In genomic region chr6:43293698-43294097, GRCh38 we compare ENCODE assay signal across 29 cellular contexts. TPM values are rescaled to one million over a fixed set of nuclear protein-coding genes. Genes with fewer than 3 reads are reported as not detected.
DNase-seq lines count a peak whose midpoint lies in the region; ATAC-seq, FAIRE-seq and TF ChIP-seq lines count a peak whose summit lies in the region.
"Had no signal": no experiment of that assay in that cellular context is flagged by ENCODE, and none has a peak within 500 bp of the region (broad histone marks: within the 10 kb centered on the region; RNA-seq: fewer than 3 reads in every experiment).

No MANE protein-coding gene starts in this region.

- H3K79me2 ChIP-seq in H1 (ENCODE audit: control insufficient read depth in 1 of 2, insufficient read depth in 2 of 2, low read length in 2 of 2) (no peaks in the 10 kb centered on the region), trophoblast cell (ENCODE audit: control insufficient read depth, insufficient read depth, low read length, poor library complexity) (no peaks in the 10 kb centered on the region)

- H4K20me1 ChIP-seq in IMR-90 (ENCODE audit: insufficient read depth, low read length) (no peaks in the 10 kb centered on the region), H1 (replicated peaks in 1 of 2; ENCODE audit: control insufficient read depth in 1 of 2, insufficient read depth in 2 of 2, low read length in 2 of 2) (peaks cover 0 to 8% of the 10 kb centered on the region in 2 experiments)
- H4K20me1 ChIP-seq: BLaER1 had no signal

- TF ChIP-seq CTCF in HEK293 (tag by site-specific recombination; IDR thresholded peaks at IDR 0.05) (no peak), IMR-90 (conservative IDR thresholded peaks at IDR 0.05; ENCODE audit: low read depth, low read length) (no peak), H1 (IDR thresholded peaks at IDR 0.05; ENCODE audit: control extremely low read depth in 1 of 3, insufficient read depth in 1 of 3, low read depth in 1 of 3, low read length in 3 of 3) (no peak)

- H3K18ac ChIP-seq in IMR-90 (ENCODE audit: low read depth, low read length) (no peak overlapping the region), H1 (ENCODE audit: extremely low read depth, low read length) (no peak overlapping the region), trophoblast cell (ENCODE audit: low read length) (no peak overlapping the region)

- no peak overlapping the region for H2BK20ac ChIP-seq in IMR-90 (ENCODE audit: low read depth, low read length)
- no peak overlapping the region for H2BK20ac ChIP-seq in H1 (ENCODE audit: low read length)

- H2BK5ac ChIP-seq in IMR-90 (ENCODE audit: low read depth, low read length, poor library complexity, severe bottlenecking) (peak overlapping the region; percentile 62), H1 (ENCODE audit: low read depth, low read length) (no peak overlapping the region), trophoblast cell (ENCODE audit: low read depth, low read length, poor library complexity) (no peak overlapping the region)

- H2BK120ac ChIP-seq in IMR-90 (ENCODE audit: low read depth, low read length) (no peak overlapping the region), H1 (replicated peaks; ENCODE audit: low read depth, low read length) (no peak overlapping the region), trophoblast cell (ENCODE audit: insufficient read depth, low read length, poor library complexity) (no peak overlapping the region)

- DNase-seq in IMR-90 (no peak), H1 (ENCODE audit: low read depth in 1 of 2, low spot score in 2 of 2) (no peak), trophoblast cell (no peak)
- DNase-seq in stimulated activated CD4-positive, alpha-beta T cell treated with anti-CD3 and anti-CD28 coated beads, Interleukin-12 subunit alpha, Interleukin-12 subunit beta, amount 100 ng/mL, for 4 hours, result no peak
- DNase-seq: 8988T; ACHN; BE2C; C1 segment of cervical spinal cord; CD4-positive, alpha-beta memory T cell; CD4-positive, CD25-positive, alpha-beta regulatory T cell; CD8-positive, alpha-beta memory T cell; COR-L47; DMS 273 treated with DMSO at 0.1 percent for 48 hours; DMS153; DMS79 treated with DMSO at 0.1 percent for 48 hours; GF-D8 had no signal

- H4K8ac ChIP-seq in IMR-90 (ENCODE audit: low read depth in 2 of 2, low read length in 2 of 2), result no peak overlapping the region
- H4K8ac ChIP-seq in H1 (ENCODE audit: extremely low read depth, insufficient read depth, low read length), result no peak overlapping the region
- no peak overlapping the region for H4K8ac ChIP-seq in trophoblast cell (ENCODE audit: low read depth, low read length)

- H3K27ac ChIP-seq in HEK293 (ENCODE audit: extremely low read depth, low read depth, low read length), result no peak overlapping the region
- H3K27ac ChIP-seq in IMR-90 (ENCODE audit: insufficient read depth, low read length), result no peak overlapping the region
- no peak overlapping the region for H3K27ac ChIP-seq in H1 (ENCODE audit: low read depth, low read length)
- no peak overlapping the region for H3K27ac ChIP-seq in trophoblast cell (ENCODE audit: low read depth, low read length)
- H3K27ac ChIP-seq: BLaER1 had no signal

- CTCF ChIA-PET in HEK293 (lab: Yijun Ruan, JAX) (no interaction called here), IMR-90 (lab: Yijun Ruan, JAX) (no interaction called here), H1 (lab: Charles Lee; ENCODE audit: partially characterized antibody) (interaction anchor here (0.6 kb wide), 1 partner anchor 742 kb away, joined by 5 read pairs; no protein-coding TSS in a partner anchor)

- no peaks in the 10 kb centered on the region for H3K36me3 ChIP-seq in HEK293 (ENCODE audit: control insufficient read depth in 2 of 2, insufficient read depth in 1 of 2, low read length in 2 of 2)
- no peaks in the 10 kb centered on the region for H3K36me3 ChIP-seq in IMR-90 (ENCODE audit: control insufficient read depth, insufficient read depth, low read length)
- H3K36me3 ChIP-seq in H1 (ENCODE audit: control insufficient read depth in 2 of 4, insufficient read depth in 4 of 4, low read length in 3 of 4), result no peaks in the 10 kb centered on the region; a peak in 1 of 8 replicates
- no peaks in the 10 kb centered on the region for H3K36me3 ChIP-seq in trophoblast cell (ENCODE audit: control insufficient read depth in 1 of 2, insufficient read depth in 2 of 2, low read length in 2 of 2)
- H3K36me3 ChIP-seq: BE2C, BLaER1 had no signal

- dilution Hi-C loops in IMR-90 (cut with HindIII; ENCODE audit: low sequenced_read_pairs, unreplicated experiment), result no loop called here

- H3K9ac ChIP-seq in IMR-90 (ENCODE audit: low read depth, low read length), result no peak overlapping the region
- no peak overlapping the region for H3K9ac ChIP-seq in H1 (replicated peaks in 1 of 4; ENCODE audit: extremely low read depth in 1 of 4, low read depth in 3 of 4, low read length in 3 of 4)
- no peak overlapping the region for H3K9ac ChIP-seq in trophoblast cell (ENCODE audit: low read length)
- H3K9ac ChIP-seq: BLaER1 had no signal

- FAIRE-seq in H1 (lab: Jason Lieb, UNC), result no peak
- FAIRE-seq: A204.1, G401.6, GM12892, GM18507, GM19239 had no signal

- H3K4ac ChIP-seq in IMR-90 (ENCODE audit: low read depth, low read length), result no peak overlapping the region
- H3K4ac ChIP-seq in H1 (replicated peaks; ENCODE audit: insufficient read length, low read depth, low read length), result no peak overlapping the region
- H3K4ac ChIP-seq in trophoblast cell (ENCODE audit: low read depth, low read length), result no peak overlapping the region

- H2AK5ac ChIP-seq in IMR-90 (ENCODE audit: low read depth, low read length), result no peak overlapping the region
- peak overlapping the region; percentile 56; the same call in 1 of the 2 replicates for H2AK5ac ChIP-seq in H1 (ENCODE audit: low read depth, low read length)
- H2AK5ac ChIP-seq in trophoblast cell (ENCODE audit: low read length), result no peak overlapping the region

- H2AFZ ChIP-seq in IMR-90 (replicated peaks; ENCODE audit: low read length, poor library complexity) (no peak overlapping the region), H1 (ENCODE audit: low read length) (no peak overlapping the region), trophoblast cell (ENCODE audit: insufficient read depth, low read length, poor library complexity) (no peak overlapping the region)

- H3K14ac ChIP-seq in IMR-90 (replicated peaks; ENCODE audit: low read depth, low read length) (no peak overlapping the region), H1 (ENCODE audit: insufficient read length) (no peak overlapping the region), trophoblast cell (ENCODE audit: low read length) (no peak overlapping the region)

- H2BK15ac ChIP-seq in IMR-90 (ENCODE audit: low read depth, low read length), result no peak overlapping the region
- no peak overlapping the region for H2BK15ac ChIP-seq in H1 (ENCODE audit: low read length)

- no peaks in the 10 kb centered on the region for H3K9me1 ChIP-seq in IMR-90 (ENCODE audit: insufficient read depth, low read length)

- in situ Hi-C loops in IMR-90 (cut with MboI; ENCODE audit: low sequenced_read_pairs), result no loop called here

- ATAC-seq in IMR-90 (ENCODE audit: low read depth), result no peak
- no peak for ATAC-seq in GM21367 (IDR thresholded peaks at IDR 0.05; ENCODE audit: unreplicated experiment)
- no peak for ATAC-seq in GM19023 (IDR thresholded peaks at IDR 0.05; ENCODE audit: unreplicated experiment)
- ATAC-seq: GM12878 had no signal

- no TSS peak for BruUV-seq in IMR-90 (replicated peaks; lab: Mats Ljungman, UMichigan)

- H3K79me1 ChIP-seq in IMR-90 (ENCODE audit: low read depth in 1 of 2, low read length in 2 of 2), result no peaks in the 10 kb centered on the region
- no peaks in the 10 kb centered on the region for H3K79me1 ChIP-seq in H1 (ENCODE audit: low read depth, low read length)
- H3K79me1 ChIP-seq in trophoblast cell (ENCODE audit: low read length), result no peaks in the 10 kb centered on the region

- no peaks in the 10 kb centered on the region for H3K4me1 ChIP-seq in HEK293 (ENCODE audit: control insufficient read depth, insufficient read depth, low read length)
- no peaks in the 10 kb centered on the region for H3K4me1 ChIP-seq in IMR-90 (ENCODE audit: control insufficient read depth, insufficient read depth, low read length)
- H3K4me1 ChIP-seq in H1 (replicated peaks in 1 of 4; ENCODE audit: control insufficient read depth in 3 of 4, insufficient read depth in 4 of 4, low read length in 3 of 4), result no peaks in the 10 kb centered on the region
- H3K4me1 ChIP-seq in trophoblast cell (ENCODE audit: control insufficient read depth in 1 of 2, insufficient read depth in 2 of 2, low read length in 2 of 2), result no peaks in the 10 kb centered on the region
- H3K4me1 ChIP-seq: BE2C had no signal

- WGBS in IMR-90 (ENCODE audit: extremely low coverage in 2 of 2, insufficient read length in 1 of 2), 2 experiments, result 73% methylated on average over 2 of the region's 3 CpGs; no CpG with 5 or more reads in 1 of the 2 experiments
- WGBS in H1 (ENCODE audit: extremely low coverage in 1 of 2, insufficient coverage in 1 of 2, insufficient read length in 1 of 2, insufficient replicate concordance in 2 of 2, low coverage in 1 of 2, low lambda C conversion rate in 2 of 2, missing lambda C conversion rate in 1 of 2), 2 experiments, result 89% methylated on average over 3 of the region's 3 CpGs; no CpG with 5 or more reads in 1 of the 2 experiments
- 100% methylated on average over 1 of the region's 3 CpGs for WGBS in trophoblast cell (ENCODE audit: extremely low coverage, insufficient coverage, insufficient read length)

- no peak overlapping the region for H3K23ac ChIP-seq in IMR-90 (ENCODE audit: low read depth, low read length)
- no peak overlapping the region for H3K23ac ChIP-seq in H1 (ENCODE audit: insufficient read length)
- H3K23ac ChIP-seq in trophoblast cell (ENCODE audit: low read length), result peak overlapping the region; percentile 76

- intact Hi-C loops in IMR-90 (cut with micrococcal nuclease), result no loop called here

- H3K23me2 ChIP-seq in H1 (ENCODE audit: low read depth, low read length), result peaks cover 12% of the 10 kb centered on the region; the same call in 1 of the 2 replicates

- TF ChIP-seq EP300 in H1 (IDR thresholded peaks at IDR 0.05; ENCODE audit: borderline replicate concordance in 1 of 2, low read depth in 2 of 2, low read length in 2 of 2), result no peak

- H3K9me3 ChIP-seq in HEK293 (ENCODE audit: control insufficient read depth, insufficient read depth, low read depth, low read length) (no peaks in the 10 kb centered on the region), IMR-90 (ENCODE audit: control insufficient read depth, insufficient read depth, low read length) (no peaks in the 10 kb centered on the region), H1 (ENCODE audit: insufficient read depth in 2 of 2, low read depth in 1 of 2, low read length in 1 of 2) (no peaks in the 10 kb centered on the region), trophoblast cell (ENCODE audit: insufficient read depth, low read depth, low read length) (peaks cover 7% of the 10 kb centered on the region)
- H3K9me3 ChIP-seq: BE2C, BLaER1 had no signal

- H3K4me3 ChIP-seq in HEK293 (ENCODE audit: low read depth, low read length), result no peak overlapping the region
- H3K4me3 ChIP-seq in IMR-90 (ENCODE audit: insufficient read depth, low read depth, low read length), result no peak overlapping the region
- no peak overlapping the region for H3K4me3 ChIP-seq in H1 (ENCODE audit: extremely low read depth in 1 of 4, insufficient read depth in 2 of 4, low read depth in 3 of 4, low read length in 4 of 4)
- H3K4me3 ChIP-seq in trophoblast cell (ENCODE audit: low read depth, low read length), result peak overlapping the region; percentile 1
- H3K4me3 ChIP-seq: BLaER1, GM12878 had no signal

- no peak overlapping the region for H3K4me2 ChIP-seq in IMR-90 (ENCODE audit: low read depth, low read length)
- H3K4me2 ChIP-seq in H1 (ENCODE audit: insufficient read depth in 1 of 2, low read depth in 2 of 2, low read length in 2 of 2), result no peak overlapping the region
- H3K4me2 ChIP-seq in trophoblast cell (ENCODE audit: low read length), result no peak overlapping the region
- H3K4me2 ChIP-seq: BLaER1 had no signal

- H3K56ac ChIP-seq in IMR-90 (ENCODE audit: extremely low read depth, insufficient read depth, low read length) (no peak overlapping the region), H1 (replicated peaks; ENCODE audit: insufficient read length, low read depth, low read length) (peak overlapping the region; percentile 99)

- H4K12ac ChIP-seq in trophoblast cell (ENCODE audit: low read depth, low read length), result no peak overlapping the region

- H4K5ac ChIP-seq in IMR-90 (ENCODE audit: low read depth, low read length) (no peak overlapping the region), H1 (ENCODE audit: insufficient read length, low read depth, low read length) (no peak overlapping the region)

- TF ChIP-seq RAD21 in IMR-90 (IDR thresholded peaks at IDR 0.05; ENCODE audit: low read length) (no peak), H1 (IDR thresholded peaks at IDR 0.05 in 1 of 2, conservative IDR thresholded peaks at IDR 0.05 in 1 of 2; ENCODE audit: low read depth in 2 of 2, low read length in 2 of 2) (no peak)

- no peak overlapping the region for H2BK12ac ChIP-seq in H1 (ENCODE audit: low read depth, low read length)
- no peak overlapping the region for H2BK12ac ChIP-seq in trophoblast cell (ENCODE audit: low read length)

- POLR2A ChIA-PET in HEK293 (lab: Yijun Ruan, JAX), result no interaction called here
- POLR2A ChIA-PET in IMR-90 (lab: Charles Lee; ENCODE audit: unreplicated experiment), result no interaction called here
- POLR2A ChIA-PET in H1 (lab: Charles Lee; ENCODE audit: partially characterized antibody), result interaction anchor here (1.2 kb wide), 1 partner anchor 15 kb away, joined by 4 read pairs; the partner anchor contains the start of gene CRIP3

- H3K27me3 ChIP-seq in IMR-90 (ENCODE audit: control insufficient read depth, insufficient read depth, low read length) (peaks cover 41% of the 10 kb centered on the region), H1 (replicated peaks in 1 of 4; ENCODE audit: control insufficient read depth in 3 of 4, extremely low read depth in 1 of 4, insufficient read depth in 3 of 4, low read length in 3 of 4) (peaks cover 0 to 2% (median 0%) of the 10 kb centered on the region in 4 experiments; a peak in 1 of 7 replicates), trophoblast cell (ENCODE audit: insufficient read depth, low read length) (no peaks in the 10 kb centered on the region)
- H3K27me3 ChIP-seq: BE2C, BLaER1 had no signal

- H2AK9ac ChIP-seq in IMR-90 (replicated peaks; ENCODE audit: low read depth, low read length, poor library complexity), result no peak overlapping the region

- H4K91ac ChIP-seq in IMR-90 (ENCODE audit: insufficient read depth, low read depth, low read length) (no peak overlapping the region), H1 (replicated peaks; ENCODE audit: insufficient read length, low read length) (no peak overlapping the region), trophoblast cell (ENCODE audit: low read depth, low read length) (no peak overlapping the region)

- TF ChIP-seq POLR2A in IMR-90 (IDR thresholded peaks at IDR 0.05; ENCODE audit: low read depth, low read length) (no peak), H1 (IDR thresholded peaks at IDR 0.05; ENCODE audit: control extremely low read depth in 1 of 2, low read depth in 2 of 2, low read length in 2 of 2) (no peak)

RNA-seq across cellular contexts. Expression of gene SLC22A7, which starts 4.4 kb away (rescaled TPM):
- not detected in 2 replicates for total RNA-seq in IMR-90 (2012; rRNA removed)
- not detected in 2 replicates for polyA plus RNA-seq in IMR-90 (2012; rRNA removed)
- polyA plus RNA-seq in IMR-90 (2012; cell fraction: cytosol; rRNA removed), result not detected in 2 replicates
- not detected in 2 replicates for polyA plus RNA-seq in IMR-90 (2012; cell fraction: nucleus; rRNA removed; ENCODE audit: low replicate concordance)
- total RNA-seq in H1 (2021; fragmentation: NEBNext Ultra II Directional; extraction: Animal tissue kit (Norgen Biotek cat#: 25700)), result not detected in 2 replicates
- polyA plus RNA-seq in H1 (2011; rRNA removed), result not detected in 2 replicates
- not detected for polyA plus RNA-seq in H1 (2011; cell fraction: cytosol; rRNA removed)
- polyA plus RNA-seq in H1 (2011; cell fraction: nucleus; rRNA removed), result not detected
- polyA plus RNA-seq in H1 (2012, experiment 1 of 2), result 0.13 to 0.58 TPM (median 0.47 TPM) in 3 of 4 replicates, not detected in the other
- 0.22 TPM for polyA plus RNA-seq in H1 (2012, experiment 2 of 2)
- polyA plus RNA-seq in H1 (2013, experiment 1 of 2), result not detected
- polyA plus RNA-seq in H1 (2013, experiment 2 of 2), result not detected
- polyA minus RNA-seq in H1 (2011; rRNA and poly(A)+ RNA removed), result not detected in 2 replicates
- not detected for polyA minus RNA-seq in H1 (2011; cell fraction: cytosol; rRNA and poly(A)+ RNA removed)
- polyA minus RNA-seq in H1 (2011; cell fraction: nucleus; rRNA and poly(A)+ RNA removed), result not detected
- not detected in 2 replicates for polyA plus RNA-seq in trophoblast cell (2013)
- total RNA-seq: A673; CD4-positive, alpha-beta memory T cell; CD4-positive, CD25-positive, alpha-beta regulatory T cell; CD8-positive, alpha-beta memory T cell had no signal
- polyA plus RNA-seq: AG04450; CD14-positive monocyte; CD4-positive, alpha-beta memory T cell; CD4-positive, CD25-positive, alpha-beta regulatory T cell; CD8-positive, alpha-beta memory T cell had no signal

RNA-seq across cellular contexts. Expression of gene CRIP3, which starts 14.9 kb away (rescaled TPM):
- total RNA-seq in IMR-90 (2012; rRNA removed), result not detected in 2 replicates
- not detected in 2 replicates for polyA plus RNA-seq in IMR-90 (2012; rRNA removed)
- not detected in 2 replicates for polyA plus RNA-seq in IMR-90 (2012; cell fraction: cytosol; rRNA removed)
- 0.13 and 0.55 TPM in 2 replicates for polyA plus RNA-seq in IMR-90 (2012; cell fraction: nucleus; rRNA removed; ENCODE audit: low replicate concordance)
- total RNA-seq in H1 (2021; fragmentation: NEBNext Ultra II Directional; extraction: Animal tissue kit (Norgen Biotek cat#: 25700)), result 37.6 and 46.3 TPM in 2 replicates
- 34.0 and 38.7 TPM in 2 replicates for polyA plus RNA-seq in H1 (2011; rRNA removed)
- polyA plus RNA-seq in H1 (2011; cell fraction: cytosol; rRNA removed), result 46.8 TPM
- polyA plus RNA-seq in H1 (2011; cell fraction: nucleus; rRNA removed), result 124 TPM
- 39.4 to 44.3 TPM (median 42.3 TPM) in 4 replicates for polyA plus RNA-seq in H1 (2012, experiment 1 of 2)
- polyA plus RNA-seq in H1 (2012, experiment 2 of 2), result 30.4 TPM
- polyA plus RNA-seq in H1 (2013, experiment 1 of 2), result 40.4 TPM
- polyA plus RNA-seq in H1 (2013, experiment 2 of 2), result 36.5 TPM
- 22.8 and 23.5 TPM in 2 replicates for polyA minus RNA-seq in H1 (2011; rRNA and poly(A)+ RNA removed)
- 17.9 TPM for polyA minus RNA-seq in H1 (2011; cell fraction: cytosol; rRNA and poly(A)+ RNA removed)
- polyA minus RNA-seq in H1 (2011; cell fraction: nucleus; rRNA and poly(A)+ RNA removed), result 22.5 TPM
- polyA plus RNA-seq in trophoblast cell (2013), result 0.19 and 0.82 TPM in 2 replicates
- polyA plus RNA-seq: AG04450; CD4-positive, alpha-beta memory T cell; CD8-positive, alpha-beta memory T cell had no signal

RNA-seq across cellular contexts. Expression of gene TTBK1, which starts 50.4 kb away (rescaled TPM):
- total RNA-seq in IMR-90 (2012; rRNA removed), result under 0.01 TPM in 1 of 2 replicates, not detected in the other
- 0.01 and 0.02 TPM in 2 replicates for polyA plus RNA-seq in IMR-90 (2012; rRNA removed)
- polyA plus RNA-seq in IMR-90 (2012; cell fraction: cytosol; rRNA removed), result 0.02 and 0.03 TPM in 2 replicates
- 0.10 and 0.13 TPM in 2 replicates for polyA plus RNA-seq in IMR-90 (2012; cell fraction: nucleus; rRNA removed; ENCODE audit: low replicate concordance)
- 1.5 and 1.6 TPM in 2 replicates for total RNA-seq in H1 (2021; fragmentation: NEBNext Ultra II Directional; extraction: Animal tissue kit (Norgen Biotek cat#: 25700))
- 0.53 and 0.63 TPM in 2 replicates for polyA plus RNA-seq in H1 (2011; rRNA removed)
- polyA plus RNA-seq in H1 (2011; cell fraction: cytosol; rRNA removed), result 0.70 TPM
- 1.9 TPM for polyA plus RNA-seq in H1 (2011; cell fraction: nucleus; rRNA removed)
- polyA plus RNA-seq in H1 (2012, experiment 1 of 2), result 0.68 to 1.1 TPM (median 0.97 TPM) in 4 replicates
- 0.50 TPM for polyA plus RNA-seq in H1 (2012, experiment 2 of 2)
- 0.26 TPM for polyA plus RNA-seq in H1 (2013, experiment 1 of 2)
- polyA plus RNA-seq in H1 (2013, experiment 2 of 2), result 0.22 TPM
- polyA minus RNA-seq in H1 (2011; rRNA and poly(A)+ RNA removed), result 0.60 and 0.76 TPM in 2 replicates
- 0.66 TPM for polyA minus RNA-seq in H1 (2011; cell fraction: cytosol; rRNA and poly(A)+ RNA removed)
- polyA minus RNA-seq in H1 (2011; cell fraction: nucleus; rRNA and poly(A)+ RNA removed), result 1.1 TPM
- 0.01 TPM in 2 replicates for polyA plus RNA-seq in trophoblast cell (2013)
- total RNA-seq: A673, GM12878 had no signal
- polyA plus RNA-seq: AG04450; CD14-positive monocyte; CD4-positive, alpha-beta memory T cell; CD4-positive, CD25-positive, alpha-beta regulatory T cell; CD8-positive, alpha-beta memory T cell had no signal

Comparison
In these comparisons a context has a peak if more than half of its experiments do, and no peak if none do; other contexts are left out.
1. RNA of gene CRIP3, which starts 14.9 kb away (total RNA-seq): 37.6 to 46.3 TPM in H1; not detected in IMR-90; every median in the first group is over 10 times any median in the second.
2. Of the 6 proteins assayed by ChIP-seq in both HEK293 and H1: peak only in HEK293: ATF2; only in H1: none; in both: none; in neither: 5.